In genomic region chr1:59748123-59748522, GRCh38 we compare ENCODE assay signal across 15 cellular contexts.
DNase-seq lines count a peak whose midpoint lies in the region; ATAC-seq and TF ChIP-seq lines count a peak whose summit lies in the region.
"Had no signal": no experiment of that assay in that cellular context is flagged by ENCODE, and none has a peak within 500 bp of the region (broad histone marks: within the 10 kb centered on the region; RNA-seq: fewer than 3 reads in every experiment).

No MANE protein-coding gene starts in this region.

- no peaks in the 10 kb centered on the region for H3K4me1 ChIP-seq in HEK293 (ENCODE audit: control insufficient read depth, insufficient read depth, low read length)
- peaks cover 9 to 33% (median 21%) of the 10 kb centered on the region in 4 donors for H3K4me1 ChIP-seq in esophagus muscularis mucosa
- H3K4me1 ChIP-seq in smooth muscle cell (ENCODE audit: low read depth): peaks cover 8% of the 10 kb centered on the region

- no peak overlapping the region for H3K27ac ChIP-seq in HEK293 (ENCODE audit: extremely low read depth, low read depth, low read length)
- no peak overlapping the region for H3K27ac ChIP-seq in esophagus muscularis mucosa (replicated peaks in 1 of 4)
- peak overlapping the region; percentile 33 for H3K27ac ChIP-seq in smooth muscle cell (ENCODE audit: low read depth)

- H3K27me3 Mint-ChIP-seq in mesothelial cell of epicardium (ENCODE audit: low read depth): no peaks in the 10 kb centered on the region
- H3K27me3 Mint-ChIP-seq: B cell had no signal

- no peak overlapping the region for H3K4me3 Mint-ChIP-seq in mesothelial cell of epicardium
- H3K4me3 Mint-ChIP-seq: B cell; CD8-positive, alpha-beta T cell; H9 had no signal

- CTCF ChIA-PET in HEK293 (lab: Yijun Ruan, JAX): interaction anchor here (0.6 to 1.3 kb wide), 2 partner anchors 30 to 1078 kb away, joined by 3 to 4 read pairs; no protein-coding TSS in a partner anchor

- TF ChIP-seq POLR2A in esophagus muscularis mucosa (IDR thresholded peaks at IDR 0.05; ENCODE audit: low read depth): no peak

- H3K36me3 ChIP-seq in HEK293 (ENCODE audit: control insufficient read depth in 2 of 2, insufficient read depth in 1 of 2, low read length in 2 of 2) (no peaks in the 10 kb centered on the region), esophagus muscularis mucosa (no peaks in the 10 kb centered on the region), smooth muscle cell (ENCODE audit: low read depth) (no peaks in the 10 kb centered on the region)
- H3K36me3 ChIP-seq: BLaER1 treated with 17β-estradiol and CSF1 and Interleukin-3, amounts not matched to agents 10 nM and 100 nM had no signal

- H3K79me2 ChIP-seq in smooth muscle cell (ENCODE audit: low read depth): no peaks in the 10 kb centered on the region

- no peak overlapping the region for H2AFZ ChIP-seq in smooth muscle cell (ENCODE audit: low read depth)

- intact Hi-C loops in esophagus muscularis mucosa (cut with DNase I): no loop called here

- 75% methylated on average over 1 of the region's 1 CpG for WGBS in esophagus muscularis mucosa
- 81% methylated on average over 1 of the region's 1 CpG for WGBS in smooth muscle cell (ENCODE audit: low lambda C conversion rate)

- H3F3A ChIP-seq in smooth muscle cell (ENCODE audit: low read depth): no peaks in the 10 kb centered on the region

- H3K9me3 Mint-ChIP-seq in mesothelial cell of epicardium: no peaks in the 10 kb centered on the region
- H3K9me3 Mint-ChIP-seq: CD8-positive, alpha-beta T cell; H9 had no signal

- H3K36me3 Mint-ChIP-seq in mesothelial cell of epicardium: no peaks in the 10 kb centered on the region
- H3K36me3 Mint-ChIP-seq: CD8-positive, alpha-beta T cell had no signal

- POLR2A ChIA-PET in HEK293 (lab: Yijun Ruan, JAX): no interaction called here

- no peak for TF ChIP-seq EP300 in esophagus muscularis mucosa (IDR thresholded peaks at IDR 0.05)

- ATAC-seq in GM21390 (IDR thresholded peaks at IDR 0.05; ENCODE audit: unreplicated experiment): no peak
- ATAC-seq: CD8-positive, alpha-beta T cell; GM12878 had no signal

- H3K4me1 Mint-ChIP-seq in mesothelial cell of epicardium: peaks cover 59% of the 10 kb centered on the region

- H3K4me2 ChIP-seq in smooth muscle cell: no peak overlapping the region

- no peaks in the 10 kb centered on the region for H3K27me3 ChIP-seq in esophagus muscularis mucosa
- no peaks in the 10 kb centered on the region for H3K27me3 ChIP-seq in smooth muscle cell (ENCODE audit: low read depth)
- H3K27me3 ChIP-seq: BLaER1 treated with 17β-estradiol and CSF1 and Interleukin-3, amounts not matched to agents 10 nM and 100 nM had no signal

- H3K9me3 ChIP-seq in HEK293 (ENCODE audit: control insufficient read depth, insufficient read depth, low read depth, low read length) (no peaks in the 10 kb centered on the region), esophagus muscularis mucosa (no peaks in the 10 kb centered on the region), smooth muscle cell (replicated peaks; ENCODE audit: low read depth) (no peaks in the 10 kb centered on the region)
- H3K9me3 ChIP-seq: BLaER1 treated with 17β-estradiol and CSF1 and Interleukin-3, amounts not matched to agents 10 nM and 100 nM had no signal

- H3K4me3 ChIP-seq in HEK293 (ENCODE audit: low read depth, low read length): no peak overlapping the region
- no peak overlapping the region for H3K4me3 ChIP-seq in esophagus muscularis mucosa
- no peak overlapping the region for H3K4me3 ChIP-seq in smooth muscle cell
- H3K4me3 ChIP-seq: BLaER1 treated with 17β-estradiol and CSF1 and Interleukin-3, amounts not matched to agents 10 nM and 100 nM; GM12878 had no signal

- TF ChIP-seq CTCF in HEK293 (tag by site-specific recombination; IDR thresholded peaks at IDR 0.05): no peak
- no peak for TF ChIP-seq CTCF in esophagus muscularis mucosa (IDR thresholded peaks at IDR 0.05)
- TF ChIP-seq CTCF in mesothelial cell of epicardium (IDR thresholded peaks at IDR 0.05; ENCODE audit: unreplicated experiment): no peak
- TF ChIP-seq CTCF in smooth muscle cell (IDR thresholded peaks at IDR 0.05; ENCODE audit: borderline replicate concordance, insufficient read depth, poor library complexity, severe bottlenecking): no peak

- no peaks in the 10 kb centered on the region for H4K20me1 ChIP-seq in smooth muscle cell (ENCODE audit: low read depth)
- H4K20me1 ChIP-seq: BLaER1 treated with 17β-estradiol and CSF1 and Interleukin-3, amounts not matched to agents 10 nM and 100 nM had no signal

- no peak overlapping the region for H3K9ac ChIP-seq in smooth muscle cell (ENCODE audit: low read depth)
- H3K9ac ChIP-seq: BLaER1 treated with 17β-estradiol and CSF1 and Interleukin-3, amounts not matched to agents 10 nM and 100 nM had no signal

- H3K27ac Mint-ChIP-seq in mesothelial cell of epicardium: peak overlapping the region; percentile 77
- H3K27ac Mint-ChIP-seq: B cell; CD8-positive, alpha-beta T cell; H9 had no signal

- DNase-seq in esophagus muscularis mucosa (ENCODE audit: extremely low spot score): peak; percentile 53
- no peak for DNase-seq in mesothelial cell of epicardium (ENCODE audit: low spot score in 2 of 2, unreplicated experiment in 2 of 2)
- DNase-seq in smooth muscle cell (lab: John Stamatoyannopoulos, UW; ENCODE audit: unreplicated experiment): no peak
- DNase-seq in RKO (ENCODE audit: low spot score): no peak
- DNase-seq in HUDEP-2 (lab: John Stamatoyannopoulos, UW; ENCODE audit: unreplicated experiment in 76 of 76): no peak
- DNase-seq: Calu3; CD8-positive, alpha-beta T cell; DND-41; EL; H9 had no signal

TF ChIP-seq in HEK293, 187 proteins besides CTCF, POLR2A, EP300 and RAD21:
- TF ChIP-seq, protein P1, sequence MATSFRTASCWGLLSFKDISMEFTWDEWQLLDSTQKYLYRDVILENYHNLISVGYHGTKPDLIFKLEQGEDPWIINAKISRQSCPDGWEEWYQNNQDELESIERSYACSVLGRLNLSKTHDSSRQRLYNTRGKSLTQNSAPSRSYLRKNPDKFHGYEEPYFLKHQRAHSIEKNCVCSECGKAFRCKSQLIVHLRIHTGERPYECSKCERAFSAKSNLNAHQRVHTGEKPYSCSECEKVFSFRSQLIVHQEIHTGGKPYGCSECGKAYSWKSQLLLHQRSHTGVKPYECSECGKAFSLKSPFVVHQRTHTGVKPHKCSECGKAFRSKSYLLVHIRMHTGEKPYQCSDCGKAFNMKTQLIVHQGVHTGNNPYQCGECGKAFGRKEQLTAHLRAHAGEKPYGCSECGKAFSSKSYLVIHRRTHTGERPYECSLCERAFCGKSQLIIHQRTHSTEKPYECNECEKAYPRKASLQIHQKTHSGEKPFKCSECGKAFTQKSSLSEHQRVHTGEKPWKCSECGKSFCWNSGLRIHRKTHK (tag by site-specific recombination; IDR thresholded peaks at IDR 0.05): no peak
- TF ChIP-seq, protein P2, sequence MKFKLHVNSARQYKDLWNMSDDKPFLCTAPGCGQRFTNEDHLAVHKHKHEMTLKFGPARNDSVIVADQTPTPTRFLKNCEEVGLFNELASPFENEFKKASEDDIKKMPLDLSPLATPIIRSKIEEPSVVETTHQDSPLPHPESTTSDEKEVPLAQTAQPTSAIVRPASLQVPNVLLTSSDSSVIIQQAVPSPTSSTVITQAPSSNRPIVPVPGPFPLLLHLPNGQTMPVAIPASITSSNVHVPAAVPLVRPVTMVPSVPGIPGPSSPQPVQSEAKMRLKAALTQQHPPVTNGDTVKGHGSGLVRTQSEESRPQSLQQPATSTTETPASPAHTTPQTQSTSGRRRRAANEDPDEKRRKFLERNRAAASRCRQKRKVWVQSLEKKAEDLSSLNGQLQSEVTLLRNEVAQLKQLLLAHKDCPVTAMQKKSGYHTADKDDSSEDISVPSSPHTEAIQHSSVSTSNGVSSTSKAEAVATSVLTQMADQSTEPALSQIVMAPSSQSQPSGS (tag by site-specific recombination; IDR thresholded peaks at IDR 0.05; ENCODE audit: low read depth): peak; percentile 85
